1 cellular context compared by ENCODE assay signal in genomic region chr6:108560463-108561308, GRCh38.
A peak's percentile ranks its signal among the peaks of the same experiment; 100 is the strongest.
TF ChIP-seq lines count a peak whose summit lies in the region.

Gene FOXO3, plus strand, starts transcription at chr6:108560917. Its CDS starts 292 bp downstream, at chr6:108561209.

TF ChIP-seq in IMR-90, 13 proteins besides CTCF, POLR2A, EP300 and RAD21:
- TF ChIP-seq BHLHE40 (IDR thresholded peaks at IDR 0.05; ENCODE audit: low read depth, low read length) (peak; percentile 47), MAFK (IDR thresholded peaks at IDR 0.05; ENCODE audit: low read depth, low read length) (no peak), MAZ (IDR thresholded peaks at IDR 0.05; ENCODE audit: borderline replicate concordance, low read depth, low read length) (peak; percentile 79; the same call in 1 of the 2 replicates), RFX5 (IDR thresholded peaks at IDR 0.05; ENCODE audit: low read depth, low read length) (no peak), CHD1 (IDR thresholded peaks at IDR 0.05; ENCODE audit: low read depth, low read length) (no peak), MXI1 (IDR thresholded peaks at IDR 0.05; ENCODE audit: borderline replicate concordance, low read depth, low read length) (peak; percentile 74), NFE2L2 (IDR thresholded peaks at IDR 0.05; ENCODE audit: low read depth, low read length) (no peak)
